4 cellular contexts compared by ENCODE assay signal in genomic region chr1:224613486-224613885, GRCh38.
"Had no signal": no experiment of that assay in that cellular context is flagged by ENCODE, and none has a peak within 500 bp of the region (broad histone marks: within the 10 kb centered on the region; RNA-seq: fewer than 3 reads in every experiment).

No MANE protein-coding gene starts in this region.

- H3K36me3 ChIP-seq: HAP-1 had no signal

- H3K9me3 ChIP-seq: HAP-1 had no signal

- H3K27ac ChIP-seq: GM23248 had no signal

- ATAC-seq: GM23338, HCT116 had no signal

- H3K4me3 ChIP-seq: GM23248, GM23338, HAP-1 had no signal
